10 cellular contexts compared by ENCODE assay signal in the genomic region with DNA sequence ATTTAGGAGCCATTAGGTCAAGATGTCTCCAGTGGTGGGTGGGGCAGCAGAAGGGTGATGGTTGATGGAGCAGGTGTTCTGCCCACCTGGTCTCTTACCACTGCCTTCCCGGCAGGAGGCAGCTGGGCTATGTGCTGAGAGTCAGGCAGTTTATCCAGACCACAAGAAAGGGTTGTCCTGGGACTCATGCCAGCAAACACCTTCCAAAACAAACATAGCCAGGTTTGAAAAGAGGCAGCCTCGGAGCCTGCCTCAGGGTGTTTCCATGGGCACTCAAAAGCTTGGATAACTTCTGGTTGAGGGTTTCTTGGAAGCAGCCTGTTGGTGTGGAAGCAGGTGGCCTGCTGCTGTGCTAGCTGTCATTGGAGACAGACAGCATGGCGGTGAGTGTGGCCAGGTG.
DNase-seq lines count a peak whose midpoint lies in the region; ATAC-seq and TF ChIP-seq lines count a peak whose summit lies in the region.
"Had no signal": no experiment of that assay in that cellular context is flagged by ENCODE, and none has a peak within 500 bp of the region (broad histone marks: within the 10 kb centered on the region; RNA-seq: fewer than 3 reads in every experiment).

No MANE protein-coding gene starts in this region.

- CTCF ChIA-PET in GM10248 (lab: Yijun Ruan, JAX) = no interaction called here

- intact Hi-C loops in esophagus muscularis mucosa (cut with DNase I) (no loop called here), sciatic nerve (cut with DNase I) (no loop called here), gastrocnemius medialis (cut with DNase I; ENCODE audit: low total_unique reads) (no loop called here)

- no peak overlapping the region for H3K4me3 ChIP-seq in LNCaP clone FGC (ENCODE audit: low read depth, low read length)
- no peak overlapping the region for H3K4me3 ChIP-seq in esophagus muscularis mucosa
- H3K4me3 ChIP-seq in gastrocnemius medialis = no peak overlapping the region

- H3K27me3 ChIP-seq in esophagus muscularis mucosa = no peaks in the 10 kb centered on the region
- no peaks in the 10 kb centered on the region for H3K27me3 ChIP-seq in gastrocnemius medialis

- peak; percentile 80 for DNase-seq in LNCaP clone FGC (ENCODE audit: low read depth)
- peak; percentile 100 for DNase-seq in NCI-H345 (lab: John Stamatoyannopoulos, UW)
- no peak for DNase-seq in esophagus muscularis mucosa (ENCODE audit: extremely low spot score)
- DNase-seq in sciatic nerve (ENCODE audit: low spot score) = no peak
- no peak for DNase-seq in epidermal melanocyte (ENCODE audit: insufficient read length, low spot score)
- DNase-seq in GM10248 (ENCODE audit: extremely low spot score) = no peak
- no peak for DNase-seq in gastrocnemius medialis
- DNase-seq: amniotic stem cell; stimulated activated CD4-positive, alpha-beta T cell treated with anti-CD3 and anti-CD28 coated beads, Interleukin-2, amount 100 ng/mL, for 48 hours had no signal

- H3K4me1 ChIP-seq in esophagus muscularis mucosa (peaks cover 19 to 51% (median 48%) of the 10 kb centered on the region in 4 donors), gastrocnemius medialis (no peaks in the 10 kb centered on the region)

- peak; percentile 8 for ATAC-seq in sciatic nerve
- ATAC-seq in HG03460 (IDR thresholded peaks at IDR 0.05; ENCODE audit: unreplicated experiment) = no peak
- ATAC-seq in gastrocnemius medialis = no peak

- in situ Hi-C loops in gastrocnemius medialis (cut with MboI; ENCODE audit: low sequenced_read_pairs in 4 of 4) = no loop called here

- H3K36me3 ChIP-seq in esophagus muscularis mucosa = no peaks in the 10 kb centered on the region
- no peaks in the 10 kb centered on the region for H3K36me3 ChIP-seq in gastrocnemius medialis

- H3K9me3 ChIP-seq in esophagus muscularis mucosa (no peaks in the 10 kb centered on the region), gastrocnemius medialis (no peaks in the 10 kb centered on the region)

- TF ChIP-seq POLR2A in esophagus muscularis mucosa (IDR thresholded peaks at IDR 0.05; ENCODE audit: low read depth) = no peak
- TF ChIP-seq POLR2A in gastrocnemius medialis (IDR thresholded peaks at IDR 0.05) = no peak

- H3K27ac ChIP-seq in esophagus muscularis mucosa (replicated peaks in 1 of 4) (peak overlapping the region; percentile 85 to 91 (median 88)), gastrocnemius medialis (no peak overlapping the region)

- TF ChIP-seq EP300 in esophagus muscularis mucosa (IDR thresholded peaks at IDR 0.05) = no peak

- POLR2A ChIA-PET in GM10248 (lab: Yijun Ruan, JAX) = no interaction called here

- 35% methylated on average over 3 of the region's 3 CpGs for WGBS in esophagus muscularis mucosa

- no peak; the same call in 1 of the 2 replicates for TF ChIP-seq CTCF in LNCaP clone FGC (IDR thresholded peaks at IDR 0.05; ENCODE audit: control insufficient read depth, extremely low read depth, insufficient read depth)
- TF ChIP-seq CTCF in esophagus muscularis mucosa (IDR thresholded peaks at IDR 0.05) = no peak
- no peak for TF ChIP-seq CTCF in GM10248 (IDR thresholded peaks at IDR 0.05; ENCODE audit: control extremely low read depth, extremely low read depth, low read depth, missing control alignments)
- TF ChIP-seq CTCF in gastrocnemius medialis (IDR thresholded peaks at IDR 0.05 in 4 of 5, conservative IDR thresholded peaks at IDR 0.05 in 1 of 5) = no peak

Comparison
In these comparisons a context has a peak if more than half of its experiments do, and no peak if none do; other contexts are left out.
1. DNase-seq: peak in LNCaP clone FGC (single experiment) and NCI-H345 (single experiment); none in esophagus muscularis mucosa (single experiment), sciatic nerve (single experiment), epidermal melanocyte (single experiment), GM10248 (single experiment) and gastrocnemius medialis (0 of 2).
2. H3K27ac ChIP-seq: peak in esophagus muscularis mucosa (4 of 4); none in gastrocnemius medialis (0 of 4).